Comparison of ENCODE assay signal across 9 cellular contexts in genomic region chr1:226625832-226626576, GRCh38.
A peak's percentile ranks its signal among the peaks of the same experiment; 100 is the strongest.
DNase-seq lines count a peak whose midpoint lies in the region; ATAC-seq, FAIRE-seq and TF ChIP-seq lines count a peak whose summit lies in the region.
"Had no signal": no experiment of that assay in that cellular context is flagged by ENCODE, and none has a peak within 500 bp of the region (broad histone marks: within the 10 kb centered on the region; RNA-seq: fewer than 3 reads in every experiment).

No MANE protein-coding gene starts in this region.

- no peak overlapping the region for H3K18ac ChIP-seq in H1 (ENCODE audit: extremely low read depth, low read length)

- TF ChIP-seq RAD21 in H1 (IDR thresholded peaks at IDR 0.05 in 1 of 2, conservative IDR thresholded peaks at IDR 0.05 in 1 of 2; ENCODE audit: low read depth in 2 of 2, low read length in 2 of 2), result no peak

- TF ChIP-seq EP300 in H1 (IDR thresholded peaks at IDR 0.05; ENCODE audit: borderline replicate concordance in 1 of 2, low read depth in 2 of 2, low read length in 2 of 2) (no peak), suprapubic skin (IDR thresholded peaks at IDR 0.05) (no peak)

- DNase-seq in activated T-cell treated with anti-CD3 and anti-CD28 coated beads, Interleukin-2, amount 50 U/mL, for 4 hours, result no peak
- DNase-seq in activated T-cell treated with anti-CD3 and anti-CD28 coated beads, Interleukin-2, amount 50 U/mL, for 48 hours, result no peak
- DNase-seq in H1 (ENCODE audit: low read depth in 1 of 2, low spot score in 2 of 2) (no peak), suprapubic skin (ENCODE audit: low spot score in 2 of 2) (peak; percentile 65), mucosa of gallbladder (ENCODE audit: low spot score) (no peak)
- DNase-seq in activated CD4-positive, alpha-beta T cell treated with anti-CD3 and anti-CD28 coated beads for 48 hours, result no peak

- H3K27ac ChIP-seq in H1 (ENCODE audit: low read depth, low read length) (no peak overlapping the region), suprapubic skin (no peak overlapping the region)
- H3K27ac ChIP-seq: neural progenitor cell had no signal

- H3K9me3 ChIP-seq in H1 (ENCODE audit: insufficient read depth in 2 of 2, low read depth in 1 of 2, low read length in 1 of 2), result 0 out of 4 replicates have a peak, but pooled peaks cover 0 to 4% of the 10 kb centered on the region in 2 experiments
- no peaks in the 10 kb centered on the region for H3K9me3 ChIP-seq in suprapubic skin

- no peak overlapping the region for H3K14ac ChIP-seq in H1 (ENCODE audit: insufficient read length)

- H2BK20ac ChIP-seq in H1 (ENCODE audit: low read length), result no peak overlapping the region

- H4K5ac ChIP-seq in H1 (ENCODE audit: insufficient read length, low read depth, low read length), result no peak overlapping the region

- TF ChIP-seq CTCF in H1 (IDR thresholded peaks at IDR 0.05; ENCODE audit: control extremely low read depth in 1 of 3, insufficient read depth in 1 of 3, low read depth in 1 of 3, low read length in 3 of 3), result no peak
- no peak for TF ChIP-seq CTCF in suprapubic skin (IDR thresholded peaks at IDR 0.05)

- H2BK12ac ChIP-seq in H1 (ENCODE audit: low read depth, low read length), result 0 out of 2 replicates have a peak overlapping the region, but pooled peaks have one; percentile 27

- H4K8ac ChIP-seq in H1 (ENCODE audit: extremely low read depth, insufficient read depth, low read length), result no peak overlapping the region

- H2BK15ac ChIP-seq in H1 (ENCODE audit: low read length), result no peak overlapping the region

- H3K9me3 Mint-ChIP-seq in activated T-cell treated with anti-CD3 and anti-CD28 coated beads, Interleukin-2, amount 50 U/mL, for 4 hours, result no peaks in the 10 kb centered on the region

- H3K4me3 ChIP-seq in H1 (ENCODE audit: extremely low read depth in 1 of 4, insufficient read depth in 2 of 4, low read depth in 3 of 4, low read length in 4 of 4), result no peak overlapping the region
- no peak overlapping the region for H3K4me3 ChIP-seq in suprapubic skin
- H3K4me3 ChIP-seq: neural progenitor cell had no signal

- no peak overlapping the region for H2BK5ac ChIP-seq in H1 (ENCODE audit: low read depth, low read length)

- 76% methylated on average over 10 of the region's 10 CpGs; no CpG with 5 or more reads in 1 of the 2 experiments for WGBS in H1 (ENCODE audit: extremely low coverage in 1 of 2, insufficient coverage in 1 of 2, insufficient read length in 1 of 2, insufficient replicate concordance in 2 of 2, low coverage in 1 of 2, low lambda C conversion rate in 2 of 2, missing lambda C conversion rate in 1 of 2), 2 experiments
- 76% methylated on average over 10 of the region's 10 CpGs for WGBS in suprapubic skin

- no peak overlapping the region for H3K9ac ChIP-seq in H1 (replicated peaks in 1 of 4; ENCODE audit: extremely low read depth in 1 of 4, low read depth in 3 of 4, low read length in 3 of 4)
- H3K9ac ChIP-seq: neural progenitor cell had no signal

- no peak overlapping the region for H2AK5ac ChIP-seq in H1 (ENCODE audit: low read depth, low read length)

- no peak overlapping the region for H3K56ac ChIP-seq in H1 (replicated peaks; ENCODE audit: insufficient read length, low read depth, low read length)

- no peak overlapping the region for H3K23ac ChIP-seq in H1 (ENCODE audit: insufficient read length)

- no peaks in the 10 kb centered on the region for H3K36me3 ChIP-seq in H1 (ENCODE audit: control insufficient read depth in 2 of 4, insufficient read depth in 4 of 4, low read length in 3 of 4)
- H3K36me3 ChIP-seq in suprapubic skin, result no peaks in the 10 kb centered on the region
- H3K36me3 ChIP-seq: neural progenitor cell had no signal

- no peak overlapping the region for H2AFZ ChIP-seq in H1 (ENCODE audit: low read length)
- H2AFZ ChIP-seq: neural progenitor cell had no signal

- H4K20me1 ChIP-seq in H1 (replicated peaks in 1 of 2; ENCODE audit: control insufficient read depth in 1 of 2, insufficient read depth in 2 of 2, low read length in 2 of 2), result no peaks in the 10 kb centered on the region

- H3K79me2 ChIP-seq in H1 (ENCODE audit: control insufficient read depth in 1 of 2, insufficient read depth in 2 of 2, low read length in 2 of 2), result no peaks in the 10 kb centered on the region

- no peak overlapping the region for H2BK120ac ChIP-seq in H1 (replicated peaks; ENCODE audit: low read depth, low read length)

- ATAC-seq in activated T-cell treated with anti-CD3 and anti-CD28 coated beads, Interleukin-2, amount 50 U/mL, for 4 hours, result peak; percentile 29 to 38
- ATAC-seq in HG03196 (IDR thresholded peaks at IDR 0.05; ENCODE audit: unreplicated experiment) (peak; percentile 27), GM21515 (IDR thresholded peaks at IDR 0.05; ENCODE audit: unreplicated experiment) (no peak)

- H3K36me3 Mint-ChIP-seq in activated T-cell treated with anti-CD3 and anti-CD28 coated beads, Interleukin-2, amount 50 U/mL, for 4 hours (ENCODE audit: insufficient read depth), result peaks cover 2% of the 10 kb centered on the region
- H3K36me3 Mint-ChIP-seq: neural progenitor cell had no signal

- H3K4me1 ChIP-seq in H1 (replicated peaks in 1 of 4; ENCODE audit: control insufficient read depth in 3 of 4, insufficient read depth in 4 of 4, low read length in 3 of 4) (no peaks in the 10 kb centered on the region), suprapubic skin (peaks cover 11% of the 10 kb centered on the region)
- H3K4me1 ChIP-seq: neural progenitor cell had no signal

- POLR2A ChIA-PET in H1 (lab: Charles Lee; ENCODE audit: partially characterized antibody), result interaction anchor here (1.3 kb wide), 1 partner anchor 17 kb away, joined by 3 read pairs; no protein-coding TSS in a partner anchor

- H3K27me3 Mint-ChIP-seq in activated T-cell treated with anti-CD3 and anti-CD28 coated beads, Interleukin-2, amount 50 U/mL, for 4 hours (ENCODE audit: low read depth), result no peaks in the 10 kb centered on the region

- H3K4ac ChIP-seq in H1 (replicated peaks; ENCODE audit: insufficient read length, low read depth, low read length), result no peak overlapping the region

- peaks cover 0 to 10% (median 10%) of the 10 kb centered on the region in 4 experiments; a peak in 6 of 7 replicates for H3K27me3 ChIP-seq in H1 (replicated peaks in 1 of 4; ENCODE audit: control insufficient read depth in 3 of 4, extremely low read depth in 1 of 4, insufficient read depth in 3 of 4, low read length in 3 of 4)
- H3K27me3 ChIP-seq in suprapubic skin, result no peaks in the 10 kb centered on the region

- H4K91ac ChIP-seq in H1 (replicated peaks; ENCODE audit: insufficient read length, low read length), result no peak overlapping the region

- no peaks in the 10 kb centered on the region for H3K23me2 ChIP-seq in H1 (ENCODE audit: low read depth, low read length)

- H3K4me3 Mint-ChIP-seq in activated T-cell treated with anti-CD3 and anti-CD28 coated beads, Interleukin-2, amount 50 U/mL, for 4 hours, result peak overlapping the region; percentile 48

- TF ChIP-seq POLR2A in H1 (IDR thresholded peaks at IDR 0.05; ENCODE audit: control extremely low read depth in 1 of 2, low read depth in 2 of 2, low read length in 2 of 2), result no peak
- no peak for TF ChIP-seq POLR2A in suprapubic skin (IDR thresholded peaks at IDR 0.05)

- H3K4me2 ChIP-seq in H1 (ENCODE audit: insufficient read depth in 1 of 2, low read depth in 2 of 2, low read length in 2 of 2), result no peak overlapping the region
- H3K4me2 ChIP-seq: neural progenitor cell had no signal

- CTCF ChIA-PET in H1 (lab: Charles Lee; ENCODE audit: partially characterized antibody), result interaction anchor here (0.6 to 14.1 kb wide), 48 partner anchors 9 to 660 kb away, joined by 3 to 184 read pairs (median 4); no protein-coding TSS in a partner anchor

- H3K4me1 Mint-ChIP-seq in activated T-cell treated with anti-CD3 and anti-CD28 coated beads, Interleukin-2, amount 50 U/mL, for 4 hours (ENCODE audit: low read depth), result peaks cover 27% of the 10 kb centered on the region

- no peak for FAIRE-seq in H1 (lab: Jason Lieb, UNC)

- H3K79me1 ChIP-seq in H1 (ENCODE audit: low read depth, low read length), result no peaks in the 10 kb centered on the region

TF ChIP-seq in H1, 55 proteins besides CTCF, POLR2A, EP300 and RAD21:
- TF ChIP-seq RNF2 (IDR thresholded peaks at IDR 0.05; ENCODE audit: borderline replicate concordance, low read depth, low read length, missing control alignments, poor library complexity, severe bottlenecking), result no peak

Comparison
In these comparisons a context has a peak if more than half of its experiments do, and no peak if none do; other contexts are left out.
1. DNase-seq: peak in suprapubic skin (2 of 2); none in activated T-cell treated with anti-CD3 and anti-CD28 coated beads, Interleukin-2, amount 50 U/mL, for 4 hours (single experiment), activated T-cell treated with anti-CD3 and anti-CD28 coated beads, Interleukin-2, amount 50 U/mL, for 48 hours (0 of 2), H1 (0 of 2), mucosa of gallbladder (single experiment) and activated CD4-positive, alpha-beta T cell treated with anti-CD3 and anti-CD28 coated beads for 48 hours (single experiment).